ENCODE assay signal across 28 cellular contexts in genomic region chr12:115528466-115528865, GRCh38.
"Had no signal": no experiment of that assay in that cellular context is flagged by ENCODE, and none has a peak within 500 bp of the region (broad histone marks: within the 10 kb centered on the region; RNA-seq: fewer than 3 reads in every experiment).

No MANE protein-coding gene starts in this region.

- H3K4me1 ChIP-seq: body of pancreas, esophagus muscularis mucosa, gastroesophageal sphincter, heart right ventricle had no signal

- H3K4me3 ChIP-seq: body of pancreas, esophagus muscularis mucosa, gastroesophageal sphincter, heart right ventricle had no signal

- DNase-seq: activated B cell treated with CpG ODN at 0.5 μM for 24 hours; activated CD4-positive, alpha-beta T cell treated with anti-CD3 and anti-CD28 coated beads for 48 hours; activated CD4-positive, alpha-beta T cell treated with anti-CD3 and anti-CD28 coated beads, Interleukin-2, amount 50 U/mL, for 1 hour; activated CD4-positive, alpha-beta T cell treated with anti-CD3 and anti-CD28 coated beads, Interleukin-2, amount 50 U/mL, for 48 hours; activated CD8-positive, alpha-beta memory T cell treated with anti-CD3 and anti-CD28 coated beads for 24 hours; activated CD8-positive, alpha-beta T cell treated with anti-CD3 and anti-CD28 coated beads for 36 hours; activated effector memory CD4-positive, alpha-beta T cell treated with Interleukin-2 at 50 U/mL for 16 hours; activated gamma-delta T cell treated with Interleukin-2 at 50 U/mL for 16 hours; activated naive CD4-positive, alpha-beta T cell treated with anti-CD3 and anti-CD28 coated beads, Interleukin-2, amount 50 U/mL, for 16 hours; activated naive CD4-positive, alpha-beta T cell treated with Interleukin-2 at 50 U/mL for 16 hours; activated T-cell treated with anti-CD3 and anti-CD28 coated beads, Interleukin-2, amount 50 U/mL, for 4 hours; amygdala; aorta; body of pancreas; caudate nucleus; cortex of kidney; dermis blood vessel endothelial cell; effector CD4-positive, alpha-beta T cell; effector memory CD8-positive, alpha-beta T cell; erythroblast; foreskin melanocyte; heart right ventricle; T1000; WERI-Rb-1 had no signal

- H3K27ac ChIP-seq: body of pancreas, esophagus muscularis mucosa, gastroesophageal sphincter, heart right ventricle, WERI-Rb-1 had no signal

- H3K9me3 ChIP-seq: body of pancreas, esophagus muscularis mucosa, gastroesophageal sphincter had no signal

- H3K36me3 ChIP-seq: esophagus muscularis mucosa, gastroesophageal sphincter, heart right ventricle, WERI-Rb-1 had no signal

- ATAC-seq: activated CD4-positive, CD25-positive, alpha-beta regulatory T cell treated with anti-CD3 and anti-CD28 coated beads, Interleukin-2, amount 50 U/mL, for 24 hours; activated CD8-positive, alpha-beta T cell treated with anti-CD3 and anti-CD28 coated beads for 36 hours; activated T-cell treated with anti-CD3 and anti-CD28 coated beads, Interleukin-2, amount 50 U/mL, for 4 hours; activated T-helper 17 cell treated with anti-CD3 and anti-CD28 coated beads, Interleukin-2, amount 50 U/mL, for 72 hours; body of pancreas; effector memory CD8-positive, alpha-beta T cell; gastroesophageal sphincter; heart right ventricle had no signal

- H3K27me3 ChIP-seq: body of pancreas had no signal
